In genomic region chr2:96894151-96894531, GRCh38 we compare ENCODE assay signal across 15 cellular contexts. TPM values are rescaled to one million over a fixed set of nuclear protein-coding genes. Genes with fewer than 3 reads are reported as not detected.
A peak's percentile ranks its signal among the peaks of the same experiment; 100 is the strongest.
DNase-seq lines count a peak whose midpoint lies in the region; TF ChIP-seq lines count a peak whose summit lies in the region.
"Had no signal": no experiment of that assay in that cellular context is flagged by ENCODE, and none has a peak within 500 bp of the region (broad histone marks: within the 10 kb centered on the region; RNA-seq: fewer than 3 reads in every experiment).

No MANE protein-coding gene starts in this region.

- H3K27me3 Mint-ChIP-seq in CD8-positive, alpha-beta memory T cell = no peaks in the 10 kb centered on the region
- H3K27me3 Mint-ChIP-seq: CD4-positive, CD25-positive, alpha-beta regulatory T cell had no signal

- peaks cover 34% of the 10 kb centered on the region for H3K79me1 ChIP-seq in trophoblast cell (ENCODE audit: low read length)

- no peak overlapping the region for H3K4me3 ChIP-seq in CD8-positive, alpha-beta memory T cell (ENCODE audit: low read length)
- H3K4me3 ChIP-seq in esophagus squamous epithelium (no peak overlapping the region), trophoblast cell (ENCODE audit: low read depth, low read length) (no peak overlapping the region)
- H3K4me3 ChIP-seq: BLaER1 treated with 17β-estradiol and CSF1 and Interleukin-3, amounts not matched to agents 10 nM and 100 nM; GM23248 had no signal

- H2BK120ac ChIP-seq in trophoblast cell (ENCODE audit: insufficient read depth, low read length, poor library complexity) = peak overlapping the region; percentile 21

- no peak for TF ChIP-seq POLR2A in esophagus squamous epithelium (IDR thresholded peaks at IDR 0.05)

- H3K36me3 ChIP-seq in CD8-positive, alpha-beta memory T cell (ENCODE audit: insufficient read depth, low read length) = no peaks in the 10 kb centered on the region
- no peaks in the 10 kb centered on the region for H3K36me3 ChIP-seq in esophagus squamous epithelium
- no peaks in the 10 kb centered on the region for H3K36me3 ChIP-seq in trophoblast cell (ENCODE audit: control insufficient read depth in 1 of 2, insufficient read depth in 2 of 2, low read length in 2 of 2)
- H3K36me3 ChIP-seq: BLaER1 treated with 17β-estradiol and CSF1 and Interleukin-3, amounts not matched to agents 10 nM and 100 nM had no signal

- peak overlapping the region; percentile 59 for H2AK5ac ChIP-seq in trophoblast cell (ENCODE audit: low read length)

- no peak overlapping the region for H3K4me3 Mint-ChIP-seq in CD8-positive, alpha-beta memory T cell
- H3K4me3 Mint-ChIP-seq: CD4-positive, CD25-positive, alpha-beta regulatory T cell had no signal

- TF ChIP-seq CTCF in esophagus squamous epithelium (IDR thresholded peaks at IDR 0.05) = no peak

- no peaks in the 10 kb centered on the region for H3K27me3 ChIP-seq in CD8-positive, alpha-beta memory T cell (ENCODE audit: insufficient read depth, low read length, poor library complexity, severe bottlenecking)
- H3K27me3 ChIP-seq in esophagus squamous epithelium (no peaks in the 10 kb centered on the region), trophoblast cell (ENCODE audit: insufficient read depth, low read length) (no peaks in the 10 kb centered on the region)

- H4K12ac ChIP-seq in trophoblast cell (ENCODE audit: low read depth, low read length) = no peak overlapping the region

- H3K4ac ChIP-seq in trophoblast cell (ENCODE audit: low read depth, low read length) = no peak overlapping the region

- no peak for DNase-seq in CD8-positive, alpha-beta memory T cell
- DNase-seq in esophagus squamous epithelium (lab: John Stamatoyannopoulos, UW) = no peak
- DNase-seq in trophoblast cell = no peak
- DNase-seq in HUDEP-2 (lab: John Stamatoyannopoulos, UW; ENCODE audit: unreplicated experiment in 76 of 76) = no peak
- DNase-seq in midbrain (lab: John Stamatoyannopoulos, UW) = no peak
- DNase-seq in NK-92 (lab: John Stamatoyannopoulos, UW; ENCODE audit: unreplicated experiment) = no peak
- no peak for DNase-seq in NCI-H82 treated with DMSO at 0.1 percent for 48 hours (lab: John Stamatoyannopoulos, UW; ENCODE audit: unreplicated experiment)
- DNase-seq: ACHN; Calu3; CD4-positive, CD25-positive, alpha-beta regulatory T cell; DMS 273 treated with DMSO at 0.1 percent for 48 hours; GM23248; H7 had no signal

- peaks cover 8% of the 10 kb centered on the region for H3K79me2 ChIP-seq in trophoblast cell (ENCODE audit: control insufficient read depth, insufficient read depth, low read length, poor library complexity)

- intact Hi-C loops in esophagus squamous epithelium (cut with DNase I) = no loop called here

- POLR2A ChIA-PET in CD8-positive, alpha-beta memory T cell (lab: Charles Lee) = no interaction called here

- no peak overlapping the region for H2AFZ ChIP-seq in trophoblast cell (ENCODE audit: insufficient read depth, low read length, poor library complexity)
- H2AFZ ChIP-seq: GM23248 had no signal

- H3K9me3 ChIP-seq in CD8-positive, alpha-beta memory T cell (ENCODE audit: low read length) = no peaks in the 10 kb centered on the region
- H3K9me3 ChIP-seq in esophagus squamous epithelium (no peaks in the 10 kb centered on the region), trophoblast cell (ENCODE audit: insufficient read depth, low read depth, low read length) (no peaks in the 10 kb centered on the region)
- H3K9me3 ChIP-seq: BLaER1 treated with 17β-estradiol and CSF1 and Interleukin-3, amounts not matched to agents 10 nM and 100 nM had no signal

- peaks cover 57 to 75% (median 61%) of the 10 kb centered on the region in 3 donors for H3K4me1 Mint-ChIP-seq in CD8-positive, alpha-beta memory T cell

- peak overlapping the region; percentile 19 for H3K18ac ChIP-seq in trophoblast cell (ENCODE audit: low read length)

- H3K4me1 ChIP-seq in CD8-positive, alpha-beta memory T cell (ENCODE audit: insufficient read depth, low read length) = peaks cover 49% of the 10 kb centered on the region
- H3K4me1 ChIP-seq in esophagus squamous epithelium (peaks cover 44 to 97% (median 53%) of the 10 kb centered on the region in 3 donors), trophoblast cell (ENCODE audit: control insufficient read depth in 1 of 2, insufficient read depth in 2 of 2, low read length in 2 of 2) (peaks cover 38 to 56% of the 10 kb centered on the region in 2 experiments)

- H3K9me3 Mint-ChIP-seq in CD8-positive, alpha-beta memory T cell = no peaks in the 10 kb centered on the region
- H3K9me3 Mint-ChIP-seq: CD4-positive, CD25-positive, alpha-beta regulatory T cell had no signal

- H3K27ac ChIP-seq in CD8-positive, alpha-beta memory T cell (ENCODE audit: low read depth, low read length) = peak overlapping the region; percentile 70
- H3K27ac ChIP-seq in angular gyrus (ENCODE audit: low read depth, low read length) (peak overlapping the region; percentile 38), esophagus squamous epithelium (peak overlapping the region in 3 of 4 donors; percentile 30 to 58 (median 52)), trophoblast cell (ENCODE audit: low read depth, low read length) (no peak overlapping the region)
- H3K27ac ChIP-seq: BLaER1 treated with 17β-estradiol and CSF1 and Interleukin-3, amounts not matched to agents 10 nM and 100 nM; GM23248 had no signal

- peak overlapping the region; percentile 89 for H2BK12ac ChIP-seq in trophoblast cell (ENCODE audit: low read length)

- no peak overlapping the region for H3K27ac Mint-ChIP-seq in CD8-positive, alpha-beta memory T cell

- no peaks in the 10 kb centered on the region for H3K36me3 Mint-ChIP-seq in CD8-positive, alpha-beta memory T cell
- H3K36me3 Mint-ChIP-seq: CD4-positive, CD25-positive, alpha-beta regulatory T cell had no signal

- H3K14ac ChIP-seq in trophoblast cell (ENCODE audit: low read length) = peak overlapping the region; percentile 10

- WGBS in esophagus squamous epithelium, 2 donors = 67 to 72% methylated on average over 2 to 3 of the region's 3 CpGs
- WGBS in trophoblast cell (ENCODE audit: extremely low coverage, insufficient coverage, insufficient read length) = no CpG with 5 or more reads among the region's 3 CpGs

- no peak overlapping the region for H3K23ac ChIP-seq in trophoblast cell (ENCODE audit: low read length)

- CTCF ChIA-PET in CD8-positive, alpha-beta memory T cell (lab: Charles Lee) = no interaction called here

- no peak overlapping the region for H3K9ac ChIP-seq in trophoblast cell (ENCODE audit: low read length)
- H3K9ac ChIP-seq: BLaER1 treated with 17β-estradiol and CSF1 and Interleukin-3, amounts not matched to agents 10 nM and 100 nM; GM23248 had no signal

- no peak overlapping the region for H3K4me2 ChIP-seq in trophoblast cell (ENCODE audit: low read length)

- no peak overlapping the region for H4K8ac ChIP-seq in trophoblast cell (ENCODE audit: low read depth, low read length)

- H2BK5ac ChIP-seq in trophoblast cell (ENCODE audit: low read depth, low read length, poor library complexity) = no peak overlapping the region

- peak overlapping the region; percentile 49 for H4K91ac ChIP-seq in trophoblast cell (ENCODE audit: low read depth, low read length)

RNA-seq across cellular contexts. Expression of gene SEMA4C, which starts 24.3 kb away (rescaled TPM):
- 10 to 100 TPM; 16.6 to 18.7 TPM for total RNA-seq in CD8-positive, alpha-beta memory T cell
- 7.1 TPM for polyA plus RNA-seq in CD8-positive, alpha-beta memory T cell
- total RNA-seq in esophagus squamous epithelium = 10 to 100 TPM in 2 of 4 donors, 1 to 10 TPM in 2; 7.4 to 23.8 (median 12.8) TPM
- 157 and 161 TPM in 2 replicates for polyA plus RNA-seq in trophoblast cell (2013)

RNA-seq across cellular contexts. Expression of gene ANKRD39, which starts 36.3 kb away (rescaled TPM):
- 10 to 100 TPM; 30.9 to 32.2 TPM for total RNA-seq in CD8-positive, alpha-beta memory T cell
- polyA plus RNA-seq in CD8-positive, alpha-beta memory T cell = 29.6 TPM
- total RNA-seq in esophagus squamous epithelium = 10 to 100 TPM in 3 of 4 donors, 1 to 10 TPM in 1; 7.1 to 17.2 (median 14.0) TPM
- polyA plus RNA-seq in trophoblast cell (2013) = 32.8 and 33.4 TPM in 2 replicates

RNA-seq across cellular contexts. Expression of gene ANKRD23, which starts 50.3 kb away (rescaled TPM):
- total RNA-seq in CD8-positive, alpha-beta memory T cell = 1 to 10 TPM; 3.8 to 3.9 TPM
- polyA plus RNA-seq in CD8-positive, alpha-beta memory T cell = 0.47 TPM
- total RNA-seq in esophagus squamous epithelium = 1 to 10 TPM in 3 of 4 donors, under 1 TPM in 1; 1.00 to 3.4 (median 2.1) TPM
- 4.5 and 4.7 TPM in 2 replicates for polyA plus RNA-seq in trophoblast cell (2013)
